2 cellular contexts compared by ENCODE assay signal in the genomic region with DNA sequence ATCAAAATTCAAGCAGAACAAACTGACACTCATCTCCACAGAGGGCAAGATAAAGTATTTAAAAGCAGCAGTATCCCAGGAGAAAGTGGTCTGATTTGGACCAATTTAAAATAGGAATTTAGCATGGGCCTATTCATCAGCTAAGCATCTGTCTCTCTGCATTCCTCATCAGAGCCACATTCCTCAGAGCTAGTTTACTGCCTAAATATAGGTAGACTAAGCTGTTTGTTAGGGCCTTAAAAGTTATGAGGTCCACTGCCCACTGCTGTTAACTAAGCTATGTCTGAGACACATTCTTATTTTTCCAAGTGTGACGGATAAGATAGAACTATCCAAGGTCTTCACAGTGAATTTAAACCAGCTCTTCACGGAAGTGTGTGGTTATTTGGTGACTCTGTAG.
TF ChIP-seq lines count a peak whose summit lies in the region.

No MANE protein-coding gene starts in this region.

TF ChIP-seq in SK-N-SH treated with all-trans-retinoic acid at 6 μM for 48 hours, 23 proteins besides CTCF, POLR2A, EP300 and RAD21:
- TF ChIP-seq, protein P1, sequence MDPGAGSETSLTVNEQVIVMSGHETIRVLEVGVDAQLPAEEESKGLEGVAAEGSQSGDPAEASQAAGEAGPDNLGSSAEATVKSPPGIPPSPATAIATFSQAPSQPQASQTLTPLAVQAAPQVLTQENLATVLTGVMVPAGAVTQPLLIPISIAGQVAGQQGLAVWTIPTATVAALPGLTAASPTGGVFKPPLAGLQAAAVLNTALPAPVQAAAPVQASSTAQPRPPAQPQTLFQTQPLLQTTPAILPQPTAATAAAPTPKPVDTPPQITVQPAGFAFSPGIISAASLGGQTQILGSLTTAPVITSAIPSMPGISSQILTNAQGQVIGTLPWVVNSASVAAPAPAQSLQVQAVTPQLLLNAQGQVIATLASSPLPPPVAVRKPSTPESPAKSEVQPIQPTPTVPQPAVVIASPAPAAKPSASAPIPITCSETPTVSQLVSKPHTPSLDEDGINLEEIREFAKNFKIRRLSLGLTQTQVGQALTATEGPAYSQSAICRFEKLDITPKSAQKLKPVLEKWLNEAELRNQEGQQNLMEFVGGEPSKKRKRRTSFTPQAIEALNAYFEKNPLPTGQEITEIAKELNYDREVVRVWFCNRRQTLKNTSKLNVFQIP (CRISPR knock-in tag; IDR thresholded peaks at IDR 0.05; ENCODE audit: borderline replicate concordance, low read depth) = no peak
- TF ChIP-seq ZNF70 (CRISPR knock-in tag; IDR thresholded peaks at IDR 0.05) (no peak), ISL1 (CRISPR knock-in tag; IDR thresholded peaks at IDR 0.05) (peak; percentile 58), SNAI2 (CRISPR knock-in tag; IDR thresholded peaks at IDR 0.05) (no peak), ZNF565 (CRISPR knock-in tag; conservative IDR thresholded peaks at IDR 0.05; ENCODE audit: low read depth) (no peak)
- TF ChIP-seq, protein P2, sequence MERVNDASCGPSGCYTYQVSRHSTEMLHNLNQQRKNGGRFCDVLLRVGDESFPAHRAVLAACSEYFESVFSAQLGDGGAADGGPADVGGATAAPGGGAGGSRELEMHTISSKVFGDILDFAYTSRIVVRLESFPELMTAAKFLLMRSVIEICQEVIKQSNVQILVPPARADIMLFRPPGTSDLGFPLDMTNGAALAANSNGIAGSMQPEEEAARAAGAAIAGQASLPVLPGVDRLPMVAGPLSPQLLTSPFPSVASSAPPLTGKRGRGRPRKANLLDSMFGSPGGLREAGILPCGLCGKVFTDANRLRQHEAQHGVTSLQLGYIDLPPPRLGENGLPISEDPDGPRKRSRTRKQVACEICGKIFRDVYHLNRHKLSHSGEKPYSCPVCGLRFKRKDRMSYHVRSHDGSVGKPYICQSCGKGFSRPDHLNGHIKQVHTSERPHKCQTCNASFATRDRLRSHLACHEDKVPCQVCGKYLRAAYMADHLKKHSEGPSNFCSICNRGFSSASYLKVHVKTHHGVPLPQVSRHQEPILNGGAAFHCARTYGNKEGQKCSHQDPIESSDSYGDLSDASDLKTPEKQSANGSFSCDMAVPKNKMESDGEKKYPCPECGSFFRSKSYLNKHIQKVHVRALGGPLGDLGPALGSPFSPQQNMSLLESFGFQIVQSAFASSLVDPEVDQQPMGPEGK (CRISPR knock-in tag; IDR thresholded peaks at IDR 0.05; ENCODE audit: borderline replicate concordance) = no peak

TF ChIP-seq in SK-N-SH, 30 proteins besides CTCF, POLR2A, EP300 and RAD21 (continued from another document):
- TF ChIP-seq, protein P3, sequence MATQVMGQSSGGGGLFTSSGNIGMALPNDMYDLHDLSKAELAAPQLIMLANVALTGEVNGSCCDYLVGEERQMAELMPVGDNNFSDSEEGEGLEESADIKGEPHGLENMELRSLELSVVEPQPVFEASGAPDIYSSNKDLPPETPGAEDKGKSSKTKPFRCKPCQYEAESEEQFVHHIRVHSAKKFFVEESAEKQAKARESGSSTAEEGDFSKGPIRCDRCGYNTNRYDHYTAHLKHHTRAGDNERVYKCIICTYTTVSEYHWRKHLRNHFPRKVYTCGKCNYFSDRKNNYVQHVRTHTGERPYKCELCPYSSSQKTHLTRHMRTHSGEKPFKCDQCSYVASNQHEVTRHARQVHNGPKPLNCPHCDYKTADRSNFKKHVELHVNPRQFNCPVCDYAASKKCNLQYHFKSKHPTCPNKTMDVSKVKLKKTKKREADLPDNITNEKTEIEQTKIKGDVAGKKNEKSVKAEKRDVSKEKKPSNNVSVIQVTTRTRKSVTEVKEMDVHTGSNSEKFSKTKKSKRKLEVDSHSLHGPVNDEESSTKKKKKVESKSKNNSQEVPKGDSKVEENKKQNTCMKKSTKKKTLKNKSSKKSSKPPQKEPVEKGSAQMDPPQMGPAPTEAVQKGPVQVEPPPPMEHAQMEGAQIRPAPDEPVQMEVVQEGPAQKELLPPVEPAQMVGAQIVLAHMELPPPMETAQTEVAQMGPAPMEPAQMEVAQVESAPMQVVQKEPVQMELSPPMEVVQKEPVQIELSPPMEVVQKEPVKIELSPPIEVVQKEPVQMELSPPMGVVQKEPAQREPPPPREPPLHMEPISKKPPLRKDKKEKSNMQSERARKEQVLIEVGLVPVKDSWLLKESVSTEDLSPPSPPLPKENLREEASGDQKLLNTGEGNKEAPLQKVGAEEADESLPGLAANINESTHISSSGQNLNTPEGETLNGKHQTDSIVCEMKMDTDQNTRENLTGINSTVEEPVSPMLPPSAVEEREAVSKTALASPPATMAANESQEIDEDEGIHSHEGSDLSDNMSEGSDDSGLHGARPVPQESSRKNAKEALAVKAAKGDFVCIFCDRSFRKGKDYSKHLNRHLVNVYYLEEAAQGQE (IDR thresholded peaks at IDR 0.05; ENCODE audit: low read depth, low read length) = no peak
- TF ChIP-seq, protein P4, sequence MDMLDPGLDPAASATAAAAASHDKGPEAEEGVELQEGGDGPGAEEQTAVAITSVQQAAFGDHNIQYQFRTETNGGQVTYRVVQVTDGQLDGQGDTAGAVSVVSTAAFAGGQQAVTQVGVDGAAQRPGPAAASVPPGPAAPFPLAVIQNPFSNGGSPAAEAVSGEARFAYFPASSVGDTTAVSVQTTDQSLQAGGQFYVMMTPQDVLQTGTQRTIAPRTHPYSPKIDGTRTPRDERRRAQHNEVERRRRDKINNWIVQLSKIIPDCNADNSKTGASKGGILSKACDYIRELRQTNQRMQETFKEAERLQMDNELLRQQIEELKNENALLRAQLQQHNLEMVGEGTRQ (IDR thresholded peaks at IDR 0.05; ENCODE audit: borderline replicate concordance, low read depth, low read length) = no peak
- TF ChIP-seq TAF1 (IDR thresholded peaks at IDR 0.05; ENCODE audit: borderline replicate concordance, low read depth, low read length) = no peak
- TF ChIP-seq TEAD4 (IDR thresholded peaks at IDR 0.05; ENCODE audit: borderline replicate concordance, insufficient read depth) = no peak
- TF ChIP-seq, protein P5, sequence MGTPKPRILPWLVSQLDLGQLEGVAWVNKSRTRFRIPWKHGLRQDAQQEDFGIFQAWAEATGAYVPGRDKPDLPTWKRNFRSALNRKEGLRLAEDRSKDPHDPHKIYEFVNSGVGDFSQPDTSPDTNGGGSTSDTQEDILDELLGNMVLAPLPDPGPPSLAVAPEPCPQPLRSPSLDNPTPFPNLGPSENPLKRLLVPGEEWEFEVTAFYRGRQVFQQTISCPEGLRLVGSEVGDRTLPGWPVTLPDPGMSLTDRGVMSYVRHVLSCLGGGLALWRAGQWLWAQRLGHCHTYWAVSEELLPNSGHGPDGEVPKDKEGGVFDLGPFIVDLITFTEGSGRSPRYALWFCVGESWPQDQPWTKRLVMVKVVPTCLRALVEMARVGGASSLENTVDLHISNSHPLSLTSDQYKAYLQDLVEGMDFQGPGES (IDR thresholded peaks at IDR 0.05; ENCODE audit: low read depth, low read length) = no peak
- no peak for TF ChIP-seq GABPA (IDR thresholded peaks at IDR 0.05; ENCODE audit: low read depth)
- TF ChIP-seq, protein P6, sequence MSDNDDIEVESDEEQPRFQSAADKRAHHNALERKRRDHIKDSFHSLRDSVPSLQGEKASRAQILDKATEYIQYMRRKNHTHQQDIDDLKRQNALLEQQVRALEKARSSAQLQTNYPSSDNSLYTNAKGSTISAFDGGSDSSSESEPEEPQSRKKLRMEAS (IDR thresholded peaks at IDR 0.05; ENCODE audit: low read depth) = no peak
- TF ChIP-seq RCOR1 (IDR thresholded peaks at IDR 0.05; ENCODE audit: low read length) = no peak
- no peak for TF ChIP-seq CHD2 (IDR thresholded peaks at IDR 0.05; ENCODE audit: low read length, partially characterized antibody)
